9 cellular contexts compared by ENCODE assay signal in genomic region chr5:132489051-132489770, GRCh38. TPM values are rescaled to one million over a fixed set of nuclear protein-coding genes. Genes with fewer than 3 reads are reported as not detected.
A peak's percentile ranks its signal among the peaks of the same experiment; 100 is the strongest.
DNase-seq lines count a peak whose midpoint lies in the region; ATAC-seq, FAIRE-seq and TF ChIP-seq lines count a peak whose summit lies in the region.
"Had no signal": no experiment of that assay in that cellular context is flagged by ENCODE, and none has a peak within 500 bp of the region (broad histone marks: within the 10 kb centered on the region; RNA-seq: fewer than 3 reads in every experiment).

No MANE protein-coding gene starts in this region.

- CTCF ChIA-PET in A549 (lab: Yijun Ruan, JAX), result interaction anchor here (1.1 to 4.8 kb wide), 19 partner anchors 12 to 123 kb away, joined by 3 to 30 read pairs (median 6); no protein-coding TSS in a partner anchor

- no peak overlapping the region for H2AK5ac ChIP-seq in mesenchymal stem cell (ENCODE audit: low read length, severe bottlenecking)

- no peak for ATAC-seq in A549

- peak overlapping the region in 1 of 2 experiments; percentile 14 for H3K18ac ChIP-seq in mesenchymal stem cell (ENCODE audit: low read depth in 1 of 2, low read length in 2 of 2)

- H3K4me2 ChIP-seq in A549 (peak overlapping the region; percentile 94), mesenchymal stem cell (ENCODE audit: low read length, poor library complexity, severe bottlenecking) (peak overlapping the region; percentile 91)

- WGBS in A549 (ENCODE audit: missing lambda C conversion rate), result 68% methylated on average over 10 of the region's 10 CpGs
- WGBS in adipose tissue, 3 donors, result 11 to 38% (median 16%) methylated on average over 10 of the region's 10 CpGs
- 73% methylated on average over 10 of the region's 10 CpGs for WGBS in mesenchymal stem cell

- H2BK15ac ChIP-seq in mesenchymal stem cell (ENCODE audit: low read depth, poor library complexity, severe bottlenecking), result no peak overlapping the region

- POLR2A ChIA-PET in A549 (lab: Yijun Ruan, JAX), result interaction anchor here (0.7 to 2.0 kb wide), 4 partner anchors 9 to 120 kb away, joined by 4 to 32 read pairs (median 19); partner anchors contain the start of gene SLC22A5

- peak overlapping the region; percentile 91 for H3K9ac ChIP-seq in mesenchymal stem cell (ENCODE audit: low read length)

- no peak for TF ChIP-seq RAD21 in A549 (conservative IDR thresholded peaks at IDR 0.05 in 1 of 2, IDR thresholded peaks at IDR 0.05 in 1 of 2)

- H2BK5ac ChIP-seq in mesenchymal stem cell (ENCODE audit: low read depth, low read length, poor library complexity, severe bottlenecking), result no peak overlapping the region

- TF ChIP-seq EP300 in A549 (IDR thresholded peaks at IDR 0.05), result no peak

- no peak for FAIRE-seq in A549 (lab: Jason Lieb, UNC)

- peaks cover 32% of the 10 kb centered on the region for H3K79me1 ChIP-seq in mesenchymal stem cell (replicated peaks; ENCODE audit: low read length, poor library complexity, severe bottlenecking)

- TF ChIP-seq CTCF in A549 (IDR thresholded peaks at IDR 0.05), result no peak
- TF ChIP-seq CTCF in vagina (IDR thresholded peaks at IDR 0.05), result no peak

- no peaks in the 10 kb centered on the region for H3K9me3 ChIP-seq in A549
- H3K9me3 ChIP-seq in mesenchymal stem cell (ENCODE audit: control insufficient read depth, low read length), result no peaks in the 10 kb centered on the region
- H3K9me3 ChIP-seq in vagina, result no peaks in the 10 kb centered on the region

- H3K4me1 ChIP-seq in A549 (peaks cover 23% of the 10 kb centered on the region), mesenchymal stem cell (ENCODE audit: control insufficient read depth, insufficient read depth, low read depth, low read length) (peaks cover 43% of the 10 kb centered on the region), vagina (peaks cover 67% of the 10 kb centered on the region)

- DNase-seq in A549 (ENCODE audit: low read depth in 1 of 2, low spot score in 1 of 2) (no peak), KBM-7 (peak; percentile 43), mesenchymal stem cell (peak; percentile 8), vagina (ENCODE audit: extremely low spot score in 2 of 2) (peak; percentile 70 to 86), RKO (ENCODE audit: low spot score) (no peak), NCI-H526 treated with DMSO at 0.1 percent for 48 hours (lab: John Stamatoyannopoulos, UW) (no peak), cerebellum (ENCODE audit: low spot score) (no peak)

- in situ Hi-C loops in KBM-7 (cut with MboI; ENCODE audit: low pct_unique_long_range_greater_than_20kb, low sequenced_read_pairs), result no loop called here

- intact Hi-C loops in vagina (cut with DNase I), result loop anchor here (5.0 kb wide), 1 partner anchor 72 kb away; no protein-coding TSS in a partner anchor

- peaks cover 39 to 49% of the 10 kb centered on the region in 2 experiments for H3K36me3 ChIP-seq in mesenchymal stem cell (ENCODE audit: control insufficient read depth in 1 of 2, insufficient read depth in 2 of 2, low read depth in 1 of 2, low read length in 2 of 2)
- H3K36me3 ChIP-seq in vagina, result peaks cover 0 to 28% of the 10 kb centered on the region in 2 donors

- no peak overlapping the region for H3K23ac ChIP-seq in mesenchymal stem cell (ENCODE audit: low read length in 2 of 2)

- peak overlapping the region in 1 of 2 experiments; percentile 69 for H3K14ac ChIP-seq in mesenchymal stem cell (ENCODE audit: low read length in 2 of 2)

- H3K4me3 ChIP-seq in A549 (peak overlapping the region; percentile 83), mesenchymal stem cell (ENCODE audit: insufficient read depth in 1 of 2, low read depth in 1 of 2, low read length in 2 of 2) (peak overlapping the region; percentile 38 to 92), vagina (peak overlapping the region; percentile 78 to 86)

- no peak for TF ChIP-seq POLR2A in A549 (IDR thresholded peaks at IDR 0.05; ENCODE audit: low read length)
- TF ChIP-seq POLR2A in vagina (IDR thresholded peaks at IDR 0.05), result no peak

- no peak overlapping the region for H2BK12ac ChIP-seq in mesenchymal stem cell (ENCODE audit: low read length in 2 of 2)

- peak overlapping the region in 1 of 2 experiments; percentile 96; a peak in 4 of 6 replicates for H3K27ac ChIP-seq in A549
- H3K27ac ChIP-seq in adipose tissue (ENCODE audit: low read depth, low read length), result peak overlapping the region; percentile 10
- H3K27ac ChIP-seq in mesenchymal stem cell (ENCODE audit: low read length, poor library complexity, severe bottlenecking), result peak overlapping the region; percentile 6
- peak overlapping the region; percentile 98 for H3K27ac ChIP-seq in vagina

- no peak overlapping the region for H3K4ac ChIP-seq in mesenchymal stem cell (ENCODE audit: low read depth in 1 of 2, low read length in 2 of 2)

- no peak overlapping the region for H4K91ac ChIP-seq in mesenchymal stem cell (ENCODE audit: low read length)

- H3K27me3 ChIP-seq in mesenchymal stem cell (ENCODE audit: control insufficient read depth in 1 of 2, insufficient read depth in 1 of 2, low read length in 2 of 2) (no peaks in the 10 kb centered on the region), vagina (no peaks in the 10 kb centered on the region)

- no peak overlapping the region for H2AFZ ChIP-seq in mesenchymal stem cell (ENCODE audit: low read depth, low read length)

- no peak overlapping the region for H4K8ac ChIP-seq in mesenchymal stem cell (ENCODE audit: low read length)

- no peak overlapping the region for H2BK120ac ChIP-seq in mesenchymal stem cell (ENCODE audit: low read depth, low read length)

TF ChIP-seq in A549, 52 proteins besides CTCF, POLR2A, EP300 and RAD21:
- no peak for TF ChIP-seq ZNF302 (CRISPR knock-in tag; IDR thresholded peaks at IDR 0.05)
- TF ChIP-seq REST (IDR thresholded peaks at IDR 0.05), result no peak
- no peak for TF ChIP-seq BCL3 (IDR thresholded peaks at IDR 0.05)
- no peak for TF ChIP-seq MAZ (IDR thresholded peaks at IDR 0.05; ENCODE audit: borderline replicate concordance, low read depth, low read length)
- no peak for TF ChIP-seq CBX8 (IDR thresholded peaks at IDR 0.05)

RNA-seq across cellular contexts. Expression of gene IRF1, which starts 1.4 kb away (rescaled TPM):
- polyA plus RNA-seq in A549 (2011; rRNA removed) (10.9 and 11.2 TPM in 2 replicates), A549 (2017; fragmentation: RNase III; extraction: RNeasy Plus Mini Kit Qiagen cat#74134 plus additional on column Dnase treatment) (13.3 to 15.5 TPM (median 15.1 TPM) in 3 replicates), adipose tissue (10 to 100 TPM in 2 of 3 donors, 1 to 10 TPM in 1; 9.1 to 90.5 (median 58.0) TPM)
- 9.7 and 13.3 TPM in 2 replicates for polyA plus RNA-seq in A549 (2012; cell fraction: cytosol; rRNA removed)
- polyA plus RNA-seq in A549 (2012; cell fraction: nucleus; rRNA removed), result 19.8 and 22.3 TPM in 2 replicates
- polyA minus RNA-seq in A549 (2011; rRNA and poly(A)+ RNA removed), result 27.8 and 35.9 TPM in 2 replicates
- polyA plus RNA-seq in mesenchymal stem cell (2013, experiment 1 of 2), result 33.6 TPM
- 35.8 TPM for polyA plus RNA-seq in mesenchymal stem cell (2013, experiment 2 of 2)
- total RNA-seq in vagina (49.8 TPM), cerebellum (2.4 TPM)

RNA-seq across cellular contexts. Expression of gene IL5, which starts 54.1 kb away (rescaled TPM):
- polyA plus RNA-seq in A549 (2011; rRNA removed), result not detected in 2 replicates
- not detected in 2 replicates for polyA plus RNA-seq in A549 (2012; cell fraction: cytosol; rRNA removed)
- not detected in 2 replicates for polyA plus RNA-seq in A549 (2012; cell fraction: nucleus; rRNA removed)
- polyA plus RNA-seq in A549 (2017; fragmentation: RNase III; extraction: RNeasy Plus Mini Kit Qiagen cat#74134 plus additional on column Dnase treatment), result not detected in 3 replicates
- not detected in 2 replicates for polyA minus RNA-seq in A549 (2011; rRNA and poly(A)+ RNA removed)
- polyA plus RNA-seq in adipose tissue, result under 1 TPM in 1 of 3 donors, not detected in 2; 0.09 TPM
- not detected for polyA plus RNA-seq in mesenchymal stem cell (2013, experiment 1 of 2)
- polyA plus RNA-seq in mesenchymal stem cell (2013, experiment 2 of 2), result not detected
- not detected for total RNA-seq in vagina
- not detected for total RNA-seq in cerebellum
- total RNA-seq: dermis microvascular lymphatic vessel endothelial cell had no signal

Comparison
In these comparisons a context has a peak if more than half of its experiments do, and no peak if none do; other contexts are left out.
1. DNase-seq: peak in KBM-7 (single experiment), mesenchymal stem cell (single experiment) and vagina (2 of 2); none in A549 (0 of 2), RKO (single experiment), NCI-H526 treated with DMSO at 0.1 percent for 48 hours (single experiment) and cerebellum (single experiment).
2. RNA of gene IRF1, which starts 1.4 kb away (total RNA-seq): 49.8 TPM in vagina (single experiment); 2.4 TPM in cerebellum (single experiment); every median in the first group is over 10 times any median in the second.
3. Peak in every context shown above with its lines, with median percentiles within 50 percentile points of each other: H3K4me3 ChIP-seq.